ENCODE assay signal across 17 cellular contexts in genomic region chr11:69524291-69524882, GRCh38. TPM values are rescaled to one million over a fixed set of nuclear protein-coding genes. Genes with fewer than 3 reads are reported as not detected.
DNase-seq lines count a peak whose midpoint lies in the region; ATAC-seq and TF ChIP-seq lines count a peak whose summit lies in the region.
"Had no signal": no experiment of that assay in that cellular context is flagged by ENCODE, and none has a peak within 500 bp of the region (broad histone marks: within the 10 kb centered on the region; RNA-seq: fewer than 3 reads in every experiment).

No MANE protein-coding gene starts in this region.

- H3K4me3 Mint-ChIP-seq in glutamatergic neuron (ENCODE audit: unreplicated experiment) = no peak overlapping the region
- H3K4me3 Mint-ChIP-seq in neural progenitor cell = no peak overlapping the region

- no peaks in the 10 kb centered on the region for H3F3A ChIP-seq in neural progenitor cell (ENCODE audit: low read depth)

- H3K9me3 Mint-ChIP-seq in glutamatergic neuron (ENCODE audit: unreplicated experiment) (no peaks in the 10 kb centered on the region), neural progenitor cell (no peaks in the 10 kb centered on the region)

- H3K4me2 ChIP-seq in neural progenitor cell = no peak overlapping the region
- H3K4me2 ChIP-seq: PC-9 had no signal

- no peaks in the 10 kb centered on the region for H3K79me2 ChIP-seq in neural progenitor cell (ENCODE audit: low read depth)

- H3K27ac ChIP-seq in right atrium auricular region (no peak overlapping the region), neural progenitor cell (no peak overlapping the region)
- H3K27ac ChIP-seq: neutrophil, PC-9, skin epidermis had no signal

- H3K9me3 ChIP-seq in right atrium auricular region (no peaks in the 10 kb centered on the region), neural progenitor cell (ENCODE audit: low read depth) (no peaks in the 10 kb centered on the region)
- H3K9me3 ChIP-seq: neutrophil had no signal

- no peak overlapping the region for H3K9ac ChIP-seq in neural progenitor cell

- no peaks in the 10 kb centered on the region for H3K27me3 Mint-ChIP-seq in glutamatergic neuron (ENCODE audit: unreplicated experiment)
- H3K27me3 Mint-ChIP-seq in neural progenitor cell (ENCODE audit: insufficient read depth, low read depth) = peaks cover 14% of the 10 kb centered on the region

- no peaks in the 10 kb centered on the region for H3K4me1 Mint-ChIP-seq in glutamatergic neuron (ENCODE audit: low read depth, unreplicated experiment)
- peaks cover 17% of the 10 kb centered on the region for H3K4me1 Mint-ChIP-seq in neural progenitor cell

- no peaks in the 10 kb centered on the region for H3K36me3 ChIP-seq in right atrium auricular region
- H3K36me3 ChIP-seq in neural progenitor cell = no peaks in the 10 kb centered on the region
- H3K36me3 ChIP-seq: neutrophil had no signal

- DNase-seq in left cardiac atrium (peak; percentile 14), right atrium auricular region (ENCODE audit: low spot score) (no peak), astrocyte of the spinal cord (ENCODE audit: low read depth, low spot score) (peak; percentile 25), hepatic stellate cell (ENCODE audit: low spot score) (peak; percentile 60), glutamatergic neuron (no peak), neural progenitor cell (ENCODE audit: low spot score) (no peak), hippocampal formation (lab: John Stamatoyannopoulos, UW) (no peak), globus pallidus (ENCODE audit: low spot score) (no peak)
- DNase-seq: activated CD4-positive, alpha-beta T cell treated with anti-CD3 and anti-CD28 coated beads for 1 hour; cortex of kidney; left ventricle myocardium superior; SW 1271 had no signal

- H3K27me3 ChIP-seq in right atrium auricular region (no peaks in the 10 kb centered on the region), neural progenitor cell (no peaks in the 10 kb centered on the region)
- H3K27me3 ChIP-seq: neutrophil had no signal

- H4K20me1 ChIP-seq in neural progenitor cell (ENCODE audit: low read depth) = no peaks in the 10 kb centered on the region

- H3K4me1 ChIP-seq in right atrium auricular region (no peaks in the 10 kb centered on the region), neural progenitor cell (no peaks in the 10 kb centered on the region)

- no peak overlapping the region for H2AFZ ChIP-seq in neural progenitor cell (replicated peaks)
- H2AFZ ChIP-seq: PC-9 had no signal

- H3K4me3 ChIP-seq in right atrium auricular region (no peak overlapping the region), astrocyte of the spinal cord (ENCODE audit: low read depth, low read length) (no peak overlapping the region), neural progenitor cell (no peak overlapping the region)
- H3K4me3 ChIP-seq: PC-9, skin epidermis had no signal

- H3K36me3 Mint-ChIP-seq in glutamatergic neuron (ENCODE audit: unreplicated experiment) (no peaks in the 10 kb centered on the region), neural progenitor cell (no peaks in the 10 kb centered on the region)

- in situ Hi-C loops in astrocyte of the spinal cord (cut with HindIII; ENCODE audit: low sequenced_read_pairs) = no loop called here

- TF ChIP-seq CTCF in right atrium auricular region (IDR thresholded peaks at IDR 0.05) (no peak), astrocyte of the spinal cord (IDR thresholded peaks at IDR 0.05; ENCODE audit: low read depth, low read length) (no peak), glutamatergic neuron (IDR thresholded peaks at IDR 0.05; ENCODE audit: partially characterized antibody, unreplicated experiment) (no peak), neural progenitor cell (IDR thresholded peaks at IDR 0.05) (no peak)

- H3K27ac Mint-ChIP-seq in glutamatergic neuron (ENCODE audit: unreplicated experiment) (no peak overlapping the region), neural progenitor cell (no peak overlapping the region)

- peak in 1 of 2 donors; percentile 33 for ATAC-seq in left cardiac atrium
- ATAC-seq: left ventricle myocardium superior had no signal

- intact Hi-C loops in left cardiac atrium (cut with DNase I) = no loop called here

RNA-seq across cellular contexts. Expression of gene LINC01488, which starts 42.9 kb away (rescaled TPM):
- total RNA-seq in left cardiac atrium (under 1 TPM in 1 of 2 donors, not detected in 1; 0.06 TPM), right atrium auricular region (not detected), glutamatergic neuron (ENCODE audit: unreplicated experiment) (not detected), neural progenitor cell (ENCODE audit: low replicate concordance) (0.09 TPM in 1 of 2 replicates, not detected in the other)
- total RNA-seq: left ventricle myocardium superior, NCI-H460, PC-9, subcutaneous adipose tissue had no signal

Comparison
In these comparisons a context has a peak if more than half of its experiments do, and no peak if none do; other contexts are left out.
1. DNase-seq: peak in left cardiac atrium (single experiment), astrocyte of the spinal cord (single experiment) and hepatic stellate cell (single experiment); none in right atrium auricular region (single experiment), glutamatergic neuron (single experiment), neural progenitor cell (single experiment), hippocampal formation (0 of 2) and globus pallidus (single experiment).